20 cellular contexts compared by ENCODE assay signal in genomic region chr5:5483350-5483749, GRCh38.
DNase-seq lines count a peak whose midpoint lies in the region; ATAC-seq and TF ChIP-seq lines count a peak whose summit lies in the region.
"Had no signal": no experiment of that assay in that cellular context is flagged by ENCODE, and none has a peak within 500 bp of the region (broad histone marks: within the 10 kb centered on the region; RNA-seq: fewer than 3 reads in every experiment).

No MANE protein-coding gene starts in this region.

- H3K27me3 Mint-ChIP-seq in CD8-positive, alpha-beta T cell (ENCODE audit: low read depth) = no peaks in the 10 kb centered on the region
- H3K27me3 Mint-ChIP-seq in HFFc6 (ENCODE audit: insufficient read depth) = no peaks in the 10 kb centered on the region; the same call in 1 of the 2 replicates
- no peaks in the 10 kb centered on the region for H3K27me3 Mint-ChIP-seq in chondrocyte (ENCODE audit: low read depth)

- WGBS in psoas muscle, 3 donors = 77 to 79% (median 78%) methylated on average over 2 of the region's 2 CpGs

- peaks cover 16% of the 10 kb centered on the region for H3K4me1 ChIP-seq in CD8-positive, alpha-beta T cell (ENCODE audit: insufficient read depth, low read length)
- H3K4me1 ChIP-seq in psoas muscle = peaks cover 33% of the 10 kb centered on the region
- H3K4me1 ChIP-seq: SJSA1 had no signal

- peaks cover 22% of the 10 kb centered on the region for H3K4me1 Mint-ChIP-seq in CD8-positive, alpha-beta T cell (ENCODE audit: low read depth)
- peaks cover 25% of the 10 kb centered on the region for H3K4me1 Mint-ChIP-seq in HFFc6 (ENCODE audit: low read depth)
- H3K4me1 Mint-ChIP-seq in chondrocyte (ENCODE audit: low read depth) = no peaks in the 10 kb centered on the region

- no peak overlapping the region for H3K4me3 ChIP-seq in CD8-positive, alpha-beta T cell (ENCODE audit: low read depth, low read length)
- H3K4me3 ChIP-seq in psoas muscle = no peak overlapping the region
- H3K4me3 ChIP-seq: SJSA1 had no signal

- no peak for DNase-seq in CD8-positive, alpha-beta T cell
- DNase-seq in HFFc6 (no peak), kidney tubule cell (ENCODE audit: low spot score) (peak; percentile 81), psoas muscle (no peak), chondrocyte (ENCODE audit: low spot score) (no peak), caudate nucleus (lab: John Stamatoyannopoulos, UW) (no peak)
- DNase-seq: AML-193, Calu3, DMS53, HCEC 1CT, KBM-7, NCI-H1436, NCI-H2029 treated with DMSO at 0.1 percent for 48 hours, NCI-H2171 treated with DMSO at 0.1 percent for 48 hours, NCI-H748 treated with DMSO at 0.1 percent for 48 hours, OCI-M1 had no signal

- no peaks in the 10 kb centered on the region for H3K9me3 ChIP-seq in CD8-positive, alpha-beta T cell (ENCODE audit: low read length)
- no peaks in the 10 kb centered on the region for H3K9me3 ChIP-seq in psoas muscle
- H3K9me3 ChIP-seq: SJSA1 had no signal

- peaks cover 6% of the 10 kb centered on the region for H3K36me3 ChIP-seq in CD8-positive, alpha-beta T cell (ENCODE audit: insufficient read depth, low read length)
- H3K36me3 ChIP-seq in psoas muscle (ENCODE audit: insufficient read depth in 1 of 2, low read depth in 1 of 2) = peaks cover 4 to 26% of the 10 kb centered on the region in 2 donors

- no peak for ATAC-seq in CD8-positive, alpha-beta T cell
- ATAC-seq in psoas muscle (peak in 3 of 4 donors; percentile 27 to 55 (median 29)), GM21360 (IDR thresholded peaks at IDR 0.05; ENCODE audit: unreplicated experiment) (no peak), GM18873 (IDR thresholded peaks at IDR 0.05; ENCODE audit: low FRiP score, unreplicated experiment) (no peak)

- no peak for TF ChIP-seq CTCF in CD8-positive, alpha-beta T cell (IDR thresholded peaks at IDR 0.05)
- TF ChIP-seq CTCF in HFFc6 (IDR thresholded peaks at IDR 0.05) (no peak), psoas muscle (IDR thresholded peaks at IDR 0.05) (no peak), chondrocyte (IDR thresholded peaks at IDR 0.05) (no peak)

- CTCF ChIA-PET in CD8-positive, alpha-beta T cell (lab: Charles Lee) = interaction anchor here (0.8 kb wide), 1 partner anchor 8 kb away, joined by 3 read pairs; no protein-coding TSS in a partner anchor

- H3K27me3 ChIP-seq in CD8-positive, alpha-beta T cell (ENCODE audit: insufficient read depth, low read length) = no peaks in the 10 kb centered on the region
- no peaks in the 10 kb centered on the region for H3K27me3 ChIP-seq in psoas muscle (ENCODE audit: insufficient read depth in 3 of 3, low read length in 2 of 3)
- H3K27me3 ChIP-seq: SJSA1 had no signal

- H3K9me3 Mint-ChIP-seq in CD8-positive, alpha-beta T cell = no peaks in the 10 kb centered on the region
- H3K9me3 Mint-ChIP-seq in HFFc6 = no peaks in the 10 kb centered on the region
- no peaks in the 10 kb centered on the region for H3K9me3 Mint-ChIP-seq in chondrocyte (ENCODE audit: low read depth)

- intact Hi-C loops in CD8-positive, alpha-beta T cell (cut with DNase I, micrococcal nuclease) = no loop called here
- intact Hi-C loops in psoas muscle (cut with DNase I) = no loop called here

- peaks cover 57% of the 10 kb centered on the region for H3K36me3 Mint-ChIP-seq in CD8-positive, alpha-beta T cell
- peaks cover 11% of the 10 kb centered on the region for H3K36me3 Mint-ChIP-seq in HFFc6 (ENCODE audit: low read depth)
- peaks cover 14% of the 10 kb centered on the region for H3K36me3 Mint-ChIP-seq in chondrocyte (ENCODE audit: low read depth)

- POLR2A ChIA-PET in CD8-positive, alpha-beta T cell (lab: Charles Lee) = no interaction called here

- no peak overlapping the region for H3K27ac ChIP-seq in CD8-positive, alpha-beta T cell (ENCODE audit: low read depth, low read length)
- H3K27ac ChIP-seq in psoas muscle (peak overlapping the region; percentile 48), caudate nucleus (ENCODE audit: low read depth, low read length) (no peak overlapping the region)
- H3K27ac ChIP-seq: RWPE1, SJSA1 had no signal

- no peak overlapping the region for H3K4me3 Mint-ChIP-seq in CD8-positive, alpha-beta T cell
- H3K4me3 Mint-ChIP-seq in HFFc6 (no peak overlapping the region), chondrocyte (ENCODE audit: unreplicated experiment) (no peak overlapping the region)

- peak overlapping the region; percentile 66 for H3K27ac Mint-ChIP-seq in CD8-positive, alpha-beta T cell
- peak overlapping the region; percentile 20; the same call in 1 of the 2 replicates for H3K27ac Mint-ChIP-seq in HFFc6
- H3K27ac Mint-ChIP-seq in chondrocyte (ENCODE audit: unreplicated experiment) = no peak overlapping the region

Comparison
In these comparisons a context has a peak if more than half of its experiments do, and no peak if none do; other contexts are left out.
1. ATAC-seq: peak in psoas muscle (3 of 4); none in CD8-positive, alpha-beta T cell (single experiment), GM21360 (single experiment) and GM18873 (single experiment).